19 cellular contexts compared by ENCODE assay signal in genomic region chr16:49128740-49129139, GRCh38.
DNase-seq lines count a peak whose midpoint lies in the region; ATAC-seq and TF ChIP-seq lines count a peak whose summit lies in the region.
"Had no signal": no experiment of that assay in that cellular context is flagged by ENCODE, and none has a peak within 500 bp of the region (broad histone marks: within the 10 kb centered on the region; RNA-seq: fewer than 3 reads in every experiment).

No MANE protein-coding gene starts in this region.

- H3K36me3 ChIP-seq in esophagus muscularis mucosa (no peaks in the 10 kb centered on the region), GM23248 (ENCODE audit: low read depth) (no peaks in the 10 kb centered on the region)
- H3K36me3 ChIP-seq: BLaER1 had no signal

- no peaks in the 10 kb centered on the region for H3F3A ChIP-seq in GM23248 (ENCODE audit: insufficient read depth)

- in situ Hi-C loops in GM23248 (cut with MboI), result no loop called here

- no peaks in the 10 kb centered on the region for H3K9me2 ChIP-seq in GM23248 (ENCODE audit: insufficient read depth)

- no peak for TF ChIP-seq POLR2A in esophagus muscularis mucosa (IDR thresholded peaks at IDR 0.05; ENCODE audit: low read depth)

- H2AFZ ChIP-seq in GM23248, result no peak overlapping the region

- H3K27me3 ChIP-seq in esophagus muscularis mucosa (no peaks in the 10 kb centered on the region), GM23248 (replicated peaks; ENCODE audit: insufficient read depth) (no peaks in the 10 kb centered on the region)
- H3K27me3 ChIP-seq: BLaER1 had no signal

- no peak for TF ChIP-seq EP300 in esophagus muscularis mucosa (IDR thresholded peaks at IDR 0.05)

- ATAC-seq in GM18511 (IDR thresholded peaks at IDR 0.05; ENCODE audit: unreplicated experiment), result no peak
- ATAC-seq: CD8-positive, alpha-beta T cell had no signal

- H3K27ac ChIP-seq in esophagus muscularis mucosa (replicated peaks in 1 of 4) (no peak overlapping the region), GM23248 (no peak overlapping the region)
- H3K27ac ChIP-seq: 22Rv1, BLaER1, C4-2B had no signal

- 68% methylated on average over 2 of the region's 2 CpGs for WGBS in esophagus muscularis mucosa
- 0% methylated on average over 2 of the region's 2 CpGs for WGBS in GM23248 (ENCODE audit: low coverage in 1 of 2, low lambda C conversion rate in 2 of 2, missing lambda C conversion rate in 2 of 2), 2 experiments

- H3K9me3 ChIP-seq in esophagus muscularis mucosa, result no peaks in the 10 kb centered on the region
- no peaks in the 10 kb centered on the region for H3K9me3 ChIP-seq in GM23248 (ENCODE audit: low read depth)
- H3K9me3 ChIP-seq: BLaER1 had no signal

- H3K4me3 ChIP-seq in esophagus muscularis mucosa, result no peak overlapping the region
- no peak overlapping the region for H3K4me3 ChIP-seq in GM23248
- H3K4me3 ChIP-seq: BLaER1 had no signal

- H3K79me2 ChIP-seq in GM23248 (ENCODE audit: insufficient read depth), result no peaks in the 10 kb centered on the region

- H3K4me2 ChIP-seq in GM23248 (ENCODE audit: unreplicated experiment), result no peak overlapping the region
- H3K4me2 ChIP-seq: BLaER1 had no signal

- H3K4me1 ChIP-seq in esophagus muscularis mucosa, result peaks cover 0 to 4% (median 0%) of the 10 kb centered on the region in 4 donors
- no peaks in the 10 kb centered on the region for H3K4me1 ChIP-seq in GM23248 (ENCODE audit: insufficient read depth)

- no peak overlapping the region for H3K9ac ChIP-seq in GM23248
- H3K9ac ChIP-seq: BLaER1 had no signal

- intact Hi-C loops in esophagus muscularis mucosa (cut with DNase I), result no loop called here

- DNase-seq in NCI-H2029 (lab: John Stamatoyannopoulos, UW) (peak; percentile 30), NCI-H2029 treated with DMSO at 0.1 percent for 48 hours (lab: John Stamatoyannopoulos, UW) (no peak), COLO668 (lab: John Stamatoyannopoulos, UW; ENCODE audit: unreplicated experiment) (peak; percentile 9), NCI-H69 (lab: John Stamatoyannopoulos, UW) (peak; percentile 4), esophagus muscularis mucosa (ENCODE audit: extremely low spot score) (peak; percentile 84), GM23248 (no peak)
- no peak for DNase-seq in effector CD4-positive, alpha-beta T cell
- DNase-seq: CD4-positive, CD25-positive, alpha-beta regulatory T cell; CD8-positive, alpha-beta T cell; DMS 273 treated with DMSO at 0.1 percent for 48 hours; DMS79; EL; GDM1; H7; HCEC 1CT had no signal

- H4K20me1 ChIP-seq in GM23248 (ENCODE audit: insufficient read depth), result no peaks in the 10 kb centered on the region
- H4K20me1 ChIP-seq: BLaER1 had no signal

- TF ChIP-seq CTCF in esophagus muscularis mucosa (IDR thresholded peaks at IDR 0.05), result no peak

Comparison
In these comparisons a context has a peak if more than half of its experiments do, and no peak if none do; other contexts are left out.
1. DNase-seq: peak in NCI-H2029 (single experiment), COLO668 (single experiment), NCI-H69 (single experiment) and esophagus muscularis mucosa (single experiment); none in NCI-H2029 treated with DMSO at 0.1 percent for 48 hours (single experiment), effector CD4-positive, alpha-beta T cell (single experiment) and GM23248 (single experiment).